In the genomic region with DNA sequence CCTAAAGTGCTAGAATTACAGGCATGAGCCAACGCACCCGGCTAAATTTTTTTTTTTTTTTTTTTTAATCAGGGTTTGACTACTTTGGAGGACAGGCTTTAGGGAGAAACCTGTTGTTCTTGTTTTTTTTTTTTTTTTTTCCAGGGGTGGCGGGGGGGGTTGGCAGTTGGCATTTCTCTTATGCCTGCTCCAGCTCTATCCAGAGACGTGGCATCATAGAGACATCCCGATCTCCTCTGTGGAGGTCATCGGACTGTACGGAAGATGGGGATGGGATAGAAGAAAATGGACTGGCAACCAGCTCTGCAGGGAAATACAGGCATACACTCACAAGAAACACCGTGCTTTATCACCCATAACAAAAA, we compare ENCODE assay signal across 9 cellular contexts.
DNase-seq lines count a peak whose midpoint lies in the region; ATAC-seq and TF ChIP-seq lines count a peak whose summit lies in the region.
"Had no signal": no experiment of that assay in that cellular context is flagged by ENCODE, and none has a peak within 500 bp of the region (broad histone marks: within the 10 kb centered on the region; RNA-seq: fewer than 3 reads in every experiment).

No MANE protein-coding gene starts in this region.

- no peaks in the 10 kb centered on the region for H4K20me1 ChIP-seq in BLaER1

- H3K27me3 ChIP-seq in BLaER1 = no peaks in the 10 kb centered on the region
- H3K27me3 ChIP-seq: gastroesophageal sphincter had no signal

- no peaks in the 10 kb centered on the region for H3K9me3 ChIP-seq in BLaER1
- H3K9me3 ChIP-seq: gastroesophageal sphincter had no signal

- H3K4me2 ChIP-seq in BLaER1 = peak overlapping the region; percentile 83

- peaks cover 57% of the 10 kb centered on the region for H3K4me1 ChIP-seq in BLaER1

- no peaks in the 10 kb centered on the region for H3K36me3 ChIP-seq in BLaER1

- TF ChIP-seq CTCF in NB4 (IDR thresholded peaks at IDR 0.05; ENCODE audit: low read depth, low read length) = no peak
- no peak for TF ChIP-seq CTCF in nephron progenitor cell (IDR thresholded peaks at IDR 0.05)

- H3K4me3 Mint-ChIP-seq in effector memory CD8-positive, alpha-beta T cell = peak overlapping the region; percentile 33 to 62
- no peak overlapping the region for H3K4me3 Mint-ChIP-seq in nephron progenitor cell

- H3K27ac Mint-ChIP-seq in effector memory CD8-positive, alpha-beta T cell = no peak overlapping the region
- peak overlapping the region; percentile 98 for H3K27ac Mint-ChIP-seq in nephron progenitor cell

- peak overlapping the region; percentile 58 for H3K4me3 ChIP-seq in BLaER1
- peak overlapping the region; percentile 34 for H3K4me3 ChIP-seq in NB4 (ENCODE audit: low read depth, low read length)

- peak overlapping the region; percentile 79 for H3K27ac ChIP-seq in BLaER1

- DNase-seq in NB4 (ENCODE audit: low read depth) = no peak
- DNase-seq in effector memory CD8-positive, alpha-beta T cell = no peak
- DNase-seq in nephron progenitor cell = no peak
- no peak for DNase-seq in T-helper 9 cell

- ATAC-seq in effector memory CD8-positive, alpha-beta T cell (replicated peaks) = no peak
- ATAC-seq in GM19023 (IDR thresholded peaks at IDR 0.05; ENCODE audit: unreplicated experiment) = no peak
- no peak for ATAC-seq in activated CD4-positive, CD25-positive, alpha-beta regulatory T cell treated with anti-CD3 and anti-CD28 coated beads, Interleukin-2, amount 50 U/mL, for 24 hours
- ATAC-seq in HG03025 (IDR thresholded peaks at IDR 0.05; ENCODE audit: low FRiP score, unreplicated experiment) = no peak

- peaks cover 0 to 7% of the 10 kb centered on the region in 2 donors for H3K9me3 Mint-ChIP-seq in effector memory CD8-positive, alpha-beta T cell
- no peaks in the 10 kb centered on the region for H3K9me3 Mint-ChIP-seq in nephron progenitor cell

- peaks cover 31 to 45% of the 10 kb centered on the region in 2 donors for H3K27me3 Mint-ChIP-seq in effector memory CD8-positive, alpha-beta T cell
- no peaks in the 10 kb centered on the region for H3K27me3 Mint-ChIP-seq in nephron progenitor cell (ENCODE audit: low read depth, poor library complexity)

- H3K36me3 Mint-ChIP-seq in effector memory CD8-positive, alpha-beta T cell (ENCODE audit: insufficient read depth) = no peaks in the 10 kb centered on the region
- peaks cover 21% of the 10 kb centered on the region for H3K36me3 Mint-ChIP-seq in nephron progenitor cell (ENCODE audit: low read depth)

- TF ChIP-seq POLR2A in NB4 (IDR thresholded peaks at IDR 0.05; ENCODE audit: extremely low read depth, insufficient read length) = no peak

- peak overlapping the region; percentile 71 for H3K9ac ChIP-seq in BLaER1

- H3K4me1 Mint-ChIP-seq in effector memory CD8-positive, alpha-beta T cell (ENCODE audit: low read depth in 2 of 2) = peaks cover 6 to 12% of the 10 kb centered on the region in 2 donors
- H3K4me1 Mint-ChIP-seq in nephron progenitor cell = peaks cover 74% of the 10 kb centered on the region
